In the genomic region with DNA sequence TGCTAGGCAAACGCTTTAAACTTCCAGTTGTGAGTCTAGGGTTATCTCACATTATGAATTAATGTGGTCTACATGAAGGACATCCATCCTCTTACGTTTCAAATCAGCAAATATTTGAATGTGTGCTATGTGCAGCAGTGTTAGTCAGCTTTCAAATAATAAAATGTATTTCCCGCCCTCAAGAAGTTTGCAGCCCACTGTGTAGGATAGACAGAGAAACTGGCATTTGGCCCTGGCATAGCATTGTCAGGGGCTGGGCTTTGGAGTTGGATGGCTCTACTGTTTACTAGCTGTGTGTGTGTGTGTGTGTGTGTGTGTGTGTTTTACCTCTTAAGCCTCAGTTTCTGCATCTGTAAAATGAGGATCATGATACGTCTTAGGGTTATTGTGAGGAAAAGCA, we compare ENCODE assay signal across 28 cellular contexts.
"Had no signal": no experiment of that assay in that cellular context is flagged by ENCODE, and none has a peak within 500 bp of the region (broad histone marks: within the 10 kb centered on the region; RNA-seq: fewer than 3 reads in every experiment).

No MANE protein-coding gene starts in this region.

- H3K9me3 Mint-ChIP-seq: activated naive CD4-positive, alpha-beta T cell treated with anti-CD3 and anti-CD28 coated beads, Interleukin-2, amount 50 U/mL, for 24 hours; activated naive CD8-positive, alpha-beta T cell treated with anti-CD3 and anti-CD28 coated beads, Interleukin-2, amount 50 U/mL, for 24 hours; activated T-helper 2 cell treated with anti-CD3 and anti-CD28 coated beads, Interferon-gamma antibody, Interleukin-2, Interleukin-4, amounts not matched to agents 10 μg/mL and 5 μg/mL and 100 μg/mL, durations not matched to agents 14 hours and 24 hours and 36 hours; immature natural killer cell; neural crest cell; T-helper 2 cell treated with Interferon-gamma antibody and Interleukin-4, amounts not matched to agents 5 μg/mL and 100 μg/mL, for 36 hours had no signal

- H3K4me1 Mint-ChIP-seq: activated CD4-positive, alpha-beta T cell treated with anti-CD3 and anti-CD28 coated beads for 36 hours; activated CD8-positive, alpha-beta memory T cell treated with anti-CD3 and anti-CD28 coated beads, Interleukin-2, amount 10 ng/mL, durations not matched to agents 7 days and 5 days; activated naive CD4-positive, alpha-beta T cell treated with anti-CD3 and anti-CD28 coated beads, Interleukin-2, amount 50 U/mL, for 24 hours; activated naive CD8-positive, alpha-beta T cell treated with anti-CD3 and anti-CD28 coated beads, Interleukin-2, amount 50 U/mL, for 24 hours; immature natural killer cell; naive thymus-derived CD4-positive, alpha-beta T cell had no signal

- H3K4me3 Mint-ChIP-seq: activated CD4-positive, alpha-beta T cell treated with anti-CD3 and anti-CD28 coated beads for 36 hours; activated CD8-positive, alpha-beta memory T cell treated with anti-CD3 and anti-CD28 coated beads, Interleukin-2, amount 10 ng/mL, durations not matched to agents 7 days and 5 days; activated CD8-positive, alpha-beta T cell treated with anti-CD3 and anti-CD28 coated beads, Interleukin-2, amount 10 ng/mL, durations not matched to agents 7 days and 5 days; activated naive CD4-positive, alpha-beta T cell treated with anti-CD3 and anti-CD28 coated beads, Interleukin-2, amount 50 U/mL, for 24 hours; activated naive CD8-positive, alpha-beta T cell treated with anti-CD3 and anti-CD28 coated beads, Interleukin-2, amount 50 U/mL, for 24 hours; immature natural killer cell; naive thymus-derived CD4-positive, alpha-beta T cell; neural crest cell; T-helper 2 cell treated with Interferon-gamma antibody and Interleukin-4, amounts not matched to agents 5 μg/mL and 100 μg/mL, for 36 hours had no signal

- DNase-seq: activated CD4-positive, alpha-beta T cell treated with anti-CD3 and anti-CD28 coated beads for 36 hours; activated CD4-positive, CD25-positive, alpha-beta regulatory T cell; activated CD8-positive, alpha-beta memory T cell treated with anti-CD3 and anti-CD28 coated beads, Interleukin-2, amount 10 ng/mL, durations not matched to agents 7 days and 5 days; activated CD8-positive, alpha-beta T cell treated with anti-CD3 and anti-CD28 coated beads, Interleukin-2, amount 10 ng/mL, durations not matched to agents 7 days and 5 days; activated naive CD8-positive, alpha-beta T cell treated with anti-CD3 and anti-CD28 coated beads, Interleukin-2, amount 50 U/mL, for 24 hours; activated T-cell treated with anti-CD3 and anti-CD28 coated beads, Interleukin-2, amount 50 U/mL, for 48 hours; anterior cingulate cortex; body of pancreas; cerebellar nuclear complex; colonic mucosa; effector CD8-positive, alpha-beta T cell; hypothalamus; immature natural killer cell; kidney; left colon; midbrain; naive thymus-derived CD4-positive, alpha-beta T cell; nucleus accumbens; psoas muscle; stimulated activated CD4-positive, alpha-beta T cell treated with anti-CD3 and anti-CD28 coated beads, Interleukin-2, amount 100 ng/mL, for 48 hours; stimulated activated naive CD8-positive, alpha-beta T cell treated with anti-CD3 and anti-CD28 coated beads, Interleukin-15, Interleukin-2, amounts not matched to agents 100 U/mL and 50 U/mL, for 24 hours; T-helper 1 cell; trophoblast cell; uterus had no signal

- H3K36me3 Mint-ChIP-seq: activated CD8-positive, alpha-beta memory T cell treated with anti-CD3 and anti-CD28 coated beads, Interleukin-2, amount 10 ng/mL, durations not matched to agents 7 days and 5 days; activated naive CD4-positive, alpha-beta T cell treated with anti-CD3 and anti-CD28 coated beads, Interleukin-2, amount 50 U/mL, for 24 hours; immature natural killer cell; naive thymus-derived CD4-positive, alpha-beta T cell had no signal

- H3K27ac Mint-ChIP-seq: activated CD4-positive, alpha-beta T cell treated with anti-CD3 and anti-CD28 coated beads for 36 hours; activated CD8-positive, alpha-beta memory T cell treated with anti-CD3 and anti-CD28 coated beads, Interleukin-2, amount 10 ng/mL, durations not matched to agents 7 days and 5 days; activated CD8-positive, alpha-beta T cell treated with anti-CD3 and anti-CD28 coated beads, Interleukin-2, amount 10 ng/mL, durations not matched to agents 7 days and 5 days; activated naive CD4-positive, alpha-beta T cell treated with anti-CD3 and anti-CD28 coated beads, Interleukin-2, amount 50 U/mL, for 24 hours; activated naive CD8-positive, alpha-beta T cell treated with anti-CD3 and anti-CD28 coated beads, Interleukin-2, amount 50 U/mL, for 24 hours; activated T-helper 2 cell treated with anti-CD3 and anti-CD28 coated beads, Interferon-gamma antibody, Interleukin-2, Interleukin-4, amounts not matched to agents 10 μg/mL and 5 μg/mL and 100 μg/mL, durations not matched to agents 14 hours and 24 hours and 36 hours; immature natural killer cell; naive thymus-derived CD4-positive, alpha-beta T cell; T-helper 2 cell treated with Interferon-gamma antibody and Interleukin-4, amounts not matched to agents 5 μg/mL and 100 μg/mL, for 36 hours had no signal
